Comparison of ENCODE assay signal across 1 cellular context in the genomic region with DNA sequence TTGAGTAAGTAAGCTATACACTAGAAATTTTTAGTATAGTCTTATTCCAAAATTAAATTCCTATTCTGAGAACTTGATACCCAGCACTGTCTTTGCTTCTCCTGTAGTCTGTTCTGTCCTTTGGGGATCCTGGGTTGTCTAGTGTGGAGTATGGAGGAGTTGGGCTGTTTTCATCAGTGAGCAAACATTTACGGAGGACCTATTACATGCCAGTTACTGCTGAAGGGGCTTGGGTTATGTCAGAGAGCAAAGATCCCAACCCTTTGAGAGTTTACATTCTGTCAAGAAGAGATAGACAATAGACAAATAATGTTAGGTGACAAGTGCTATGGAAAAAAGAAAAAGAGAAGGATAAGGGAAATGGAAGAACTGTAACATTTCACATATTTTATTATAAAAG.
TF ChIP-seq lines count a peak whose summit lies in the region.

No MANE protein-coding gene starts in this region.

TF ChIP-seq in GM12878, 131 proteins besides CTCF, POLR2A, EP300 and RAD21:
- TF ChIP-seq CHD2 (IDR thresholded peaks at IDR 0.05; ENCODE audit: borderline replicate concordance, low read depth, low read length) (no peak), CHD4 (IDR thresholded peaks at IDR 0.05) (no peak), SUZ12 (IDR thresholded peaks at IDR 0.05; ENCODE audit: unreplicated experiment) (no peak)
